ENCODE assay signal across 27 cellular contexts in the genomic region with DNA sequence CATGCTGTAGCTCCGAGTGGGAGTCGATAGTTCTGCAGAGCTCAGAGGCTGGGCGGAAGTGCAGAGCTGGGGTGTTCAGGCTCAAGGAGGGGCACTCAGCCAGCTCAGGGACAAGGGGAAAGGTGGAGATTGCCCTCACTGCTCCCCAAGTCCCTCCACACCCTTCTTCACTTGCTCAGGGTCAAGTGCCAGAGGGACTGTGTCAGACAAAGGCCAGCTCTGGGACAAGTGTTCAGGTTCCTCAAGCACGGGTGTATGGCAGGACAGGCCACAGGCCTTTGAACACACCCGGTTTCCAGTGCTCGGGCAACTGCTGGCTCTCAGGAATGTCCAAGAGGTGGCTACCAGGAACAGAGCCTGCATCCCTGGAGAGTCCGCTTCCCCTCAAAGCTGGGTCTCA.
"Had no signal": no experiment of that assay in that cellular context is flagged by ENCODE, and none has a peak within 500 bp of the region (broad histone marks: within the 10 kb centered on the region; RNA-seq: fewer than 3 reads in every experiment).

No MANE protein-coding gene starts in this region.

- H3K9me3 ChIP-seq: ascending aorta, esophagus muscularis mucosa, gastrocnemius medialis had no signal

- H3K4me1 ChIP-seq: ascending aorta, breast epithelium, foreskin keratinocyte, gastrocnemius medialis had no signal

- DNase-seq: activated B cell treated with CpG ODN at 0.5 μM for 24 hours; activated CD4-positive, alpha-beta T cell treated with anti-CD3 and anti-CD28 coated beads for 48 hours; activated CD4-positive, alpha-beta T cell treated with anti-CD3 and anti-CD28 coated beads, Interleukin-2, amount 50 U/mL, for 1 hour; activated CD4-positive, alpha-beta T cell treated with anti-CD3 and anti-CD28 coated beads, Interleukin-2, amount 50 U/mL, for 48 hours; activated CD8-positive, alpha-beta memory T cell treated with anti-CD3 and anti-CD28 coated beads for 24 hours; activated CD8-positive, alpha-beta T cell treated with anti-CD3 and anti-CD28 coated beads for 36 hours; activated effector memory CD4-positive, alpha-beta T cell treated with Interleukin-2 at 50 U/mL for 16 hours; activated gamma-delta T cell treated with Interleukin-2 at 50 U/mL for 16 hours; activated naive CD4-positive, alpha-beta T cell treated with anti-CD3 and anti-CD28 coated beads, Interleukin-2, amount 50 U/mL, for 16 hours; activated naive CD4-positive, alpha-beta T cell treated with Interleukin-2 at 50 U/mL for 16 hours; activated T-cell treated with anti-CD3 and anti-CD28 coated beads, Interleukin-2, amount 50 U/mL, for 4 hours; amniotic stem cell; cortex of kidney; dermis blood vessel endothelial cell; effector CD4-positive, alpha-beta T cell; effector memory CD8-positive, alpha-beta T cell; erythroblast; foreskin keratinocyte; gastrocnemius medialis; heart right ventricle; T-helper 2 cell had no signal

- H3K27me3 ChIP-seq: ascending aorta, cardiac muscle cell, esophagus muscularis mucosa, foreskin keratinocyte had no signal

- H3K4me3 ChIP-seq: ascending aorta, breast epithelium, cardiac muscle cell, esophagus muscularis mucosa, gastrocnemius medialis, heart right ventricle had no signal

- ATAC-seq: activated CD8-positive, alpha-beta T cell treated with anti-CD3 and anti-CD28 coated beads for 36 hours; activated T-cell treated with anti-CD3 and anti-CD28 coated beads, Interleukin-2, amount 50 U/mL, for 4 hours; activated T-helper 17 cell treated with anti-CD3 and anti-CD28 coated beads, Interleukin-2, amount 50 U/mL, for 72 hours; effector memory CD8-positive, alpha-beta T cell; foreskin keratinocyte; gastrocnemius medialis; heart right ventricle had no signal

- H3K27ac ChIP-seq: ascending aorta, breast epithelium, cardiac muscle cell, esophagus muscularis mucosa, foreskin keratinocyte, gastrocnemius medialis, heart right ventricle, VCaP had no signal

- H3K36me3 ChIP-seq: ascending aorta, breast epithelium, cardiac muscle cell, esophagus muscularis mucosa, gastrocnemius medialis, heart right ventricle had no signal
